In the genomic region with DNA sequence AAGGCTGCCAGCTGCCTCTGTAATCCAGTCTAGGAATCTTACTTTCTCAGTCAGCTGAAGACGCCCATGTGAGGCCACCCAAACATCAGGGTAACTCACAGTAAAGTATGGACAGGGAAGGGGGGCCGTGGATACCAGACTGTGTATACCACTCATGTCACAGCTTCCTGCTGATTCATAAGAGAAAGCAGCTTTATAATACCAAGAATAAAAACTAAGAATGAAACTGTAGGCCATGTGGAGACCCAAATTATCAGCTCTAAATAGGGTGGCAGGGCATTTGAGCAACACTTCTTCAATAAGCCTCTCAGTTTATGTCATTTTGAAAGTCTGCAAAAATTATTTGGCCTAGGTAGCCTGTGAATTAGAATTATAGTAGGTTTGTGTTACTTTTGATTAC, we compare ENCODE assay signal across 11 cellular contexts.
DNase-seq lines count a peak whose midpoint lies in the region; ATAC-seq and TF ChIP-seq lines count a peak whose summit lies in the region.
"Had no signal": no experiment of that assay in that cellular context is flagged by ENCODE, and none has a peak within 500 bp of the region (broad histone marks: within the 10 kb centered on the region; RNA-seq: fewer than 3 reads in every experiment).

No MANE protein-coding gene starts in this region.

- no peaks in the 10 kb centered on the region for H3K9me3 ChIP-seq in mammary epithelial cell (replicated peaks; ENCODE audit: insufficient read depth, low read length)
- H3K9me3 ChIP-seq: SJSA1 had no signal

- in situ Hi-C loops in mammary epithelial cell (cut with MboI; ENCODE audit: low sequenced_read_pairs in 2 of 2), result no loop called here

- H3K9me3 Mint-ChIP-seq in activated T-helper 2 cell treated with anti-CD3 and anti-CD28 coated beads, Interferon-gamma antibody, Interleukin-2, Interleukin-4, amounts not matched to agents 10 μg/mL and 5 μg/mL and 100 μg/mL, durations not matched to agents 14 hours and 24 hours and 36 hours, result no peaks in the 10 kb centered on the region
- H3K9me3 Mint-ChIP-seq: neural crest cell had no signal

- H3K36me3 ChIP-seq in mammary epithelial cell (ENCODE audit: insufficient read depth, low read length), result peaks cover 8% of the 10 kb centered on the region

- H3K27ac ChIP-seq in mammary epithelial cell (ENCODE audit: insufficient read depth, low read depth, low read length), result no peak overlapping the region
- H3K27ac ChIP-seq: SJSA1 had no signal

- CTCF ChIA-PET in mammary epithelial cell (lab: Charles Lee; ENCODE audit: low non-redundant PET), result interaction anchor here (0.6 kb wide), 1 partner anchor 29 kb away, joined by 4 read pairs; no protein-coding TSS in a partner anchor

- TF ChIP-seq CTCF in GM20000 (IDR thresholded peaks at IDR 0.05; ENCODE audit: extremely low read depth, missing control alignments) (no peak), mammary epithelial cell (conservative IDR thresholded peaks at IDR 0.05 in 1 of 2, IDR thresholded peaks at IDR 0.05 in 1 of 2; ENCODE audit: extremely low read depth in 1 of 2, insufficient read depth in 1 of 2, low read depth in 1 of 2, low read length in 2 of 2) (no peak)

- H4K20me1 ChIP-seq in mammary epithelial cell (ENCODE audit: insufficient read depth, low read length), result no peaks in the 10 kb centered on the region

- H3K4me3 ChIP-seq in mammary epithelial cell (replicated peaks in 1 of 3; ENCODE audit: insufficient read depth in 1 of 3, low read depth in 2 of 3, low read length in 3 of 3), result no peak overlapping the region
- H3K4me3 ChIP-seq: SJSA1 had no signal

- no peak overlapping the region for H3K27ac Mint-ChIP-seq in activated T-helper 2 cell treated with anti-CD3 and anti-CD28 coated beads, Interferon-gamma antibody, Interleukin-2, Interleukin-4, amounts not matched to agents 10 μg/mL and 5 μg/mL and 100 μg/mL, durations not matched to agents 14 hours and 24 hours and 36 hours

- no peak overlapping the region for H3K9ac ChIP-seq in mammary epithelial cell (ENCODE audit: insufficient read depth, low read length)

- intact Hi-C loops in activated T-helper 2 cell treated with anti-CD3 and anti-CD28 coated beads, Interferon-gamma antibody, Interleukin-2, Interleukin-4, amounts not matched to agents 10 μg/mL and 5 μg/mL and 100 μg/mL, durations not matched to agents 14 hours and 24 hours and 36 hours (cut with micrococcal nuclease), result loop anchor here (1.0 kb wide), 2 partner anchors 47 to 115 kb away; partner anchors contain the start of gene CDCA7
- intact Hi-C loops in mammary epithelial cell (cut with micrococcal nuclease), result no loop called here

- H3K79me2 ChIP-seq in mammary epithelial cell (ENCODE audit: insufficient read depth, low read length), result no peaks in the 10 kb centered on the region

- H3K4me1 ChIP-seq in mammary epithelial cell (ENCODE audit: insufficient read depth, low read length), result no peaks in the 10 kb centered on the region

- H3K4me1 Mint-ChIP-seq in activated T-helper 2 cell treated with anti-CD3 and anti-CD28 coated beads, Interferon-gamma antibody, Interleukin-2, Interleukin-4, amounts not matched to agents 10 μg/mL and 5 μg/mL and 100 μg/mL, durations not matched to agents 14 hours and 24 hours and 36 hours (ENCODE audit: low read depth), result peaks cover 17% of the 10 kb centered on the region

- peaks cover 21% of the 10 kb centered on the region for H3K27me3 Mint-ChIP-seq in activated T-helper 2 cell treated with anti-CD3 and anti-CD28 coated beads, Interferon-gamma antibody, Interleukin-2, Interleukin-4, amounts not matched to agents 10 μg/mL and 5 μg/mL and 100 μg/mL, durations not matched to agents 14 hours and 24 hours and 36 hours (ENCODE audit: low read depth)

- no peaks in the 10 kb centered on the region for H3K27me3 ChIP-seq in mammary epithelial cell (ENCODE audit: insufficient read depth, low read length)
- H3K27me3 ChIP-seq: SJSA1 had no signal

- no peak overlapping the region for H3K4me3 Mint-ChIP-seq in activated T-helper 2 cell treated with anti-CD3 and anti-CD28 coated beads, Interferon-gamma antibody, Interleukin-2, Interleukin-4, amounts not matched to agents 10 μg/mL and 5 μg/mL and 100 μg/mL, durations not matched to agents 14 hours and 24 hours and 36 hours (ENCODE audit: low read depth)
- H3K4me3 Mint-ChIP-seq: neural crest cell had no signal

- BruUV-seq in mammary epithelial cell (replicated peaks; lab: Mats Ljungman, UMichigan), result no TSS peak

- ATAC-seq in GM18861 (IDR thresholded peaks at IDR 0.05; ENCODE audit: unreplicated experiment), result peak; percentile 96
- ATAC-seq in HG03060 (IDR thresholded peaks at IDR 0.05; ENCODE audit: low read depth, unreplicated experiment), result peak; percentile 98

- H3K36me3 Mint-ChIP-seq in activated T-helper 2 cell treated with anti-CD3 and anti-CD28 coated beads, Interferon-gamma antibody, Interleukin-2, Interleukin-4, amounts not matched to agents 10 μg/mL and 5 μg/mL and 100 μg/mL, durations not matched to agents 14 hours and 24 hours and 36 hours (ENCODE audit: low read depth), result peaks cover 10% of the 10 kb centered on the region

- dilution Hi-C loops in mammary epithelial cell (cut with HindIII; ENCODE audit: low sequenced_read_pairs), result no loop called here

- no peak overlapping the region for H2AFZ ChIP-seq in mammary epithelial cell (ENCODE audit: low read depth, low read length)

- H3K4me2 ChIP-seq in mammary epithelial cell (ENCODE audit: insufficient read depth, low read depth, low read length), result no peak overlapping the region

- WGBS in mammary epithelial cell (ENCODE audit: low coverage, missing lambda C conversion rate), result 88% methylated on average over 2 of the region's 2 CpGs

- peak; percentile 65 for DNase-seq in GM20000 (ENCODE audit: low spot score)
- DNase-seq in activated T-helper 2 cell treated with anti-CD3 and anti-CD28 coated beads, Interferon-gamma antibody, Interleukin-2, Interleukin-4, amounts not matched to agents 10 μg/mL and 5 μg/mL and 100 μg/mL, durations not matched to agents 14 hours and 24 hours and 36 hours (ENCODE audit: low spot score), result peak; percentile 14
- DNase-seq in occipital lobe (lab: John Stamatoyannopoulos, UW), result no peak
- DNase-seq in mammary epithelial cell, result no peak
- no peak for DNase-seq in A172 (ENCODE audit: low spot score)
- DNase-seq: DMS79 treated with DMSO at 0.1 percent for 48 hours, NCI-H1694 treated with DMSO at 0.1 percent for 48 hours had no signal

Comparison
In these comparisons a context has a peak if more than half of its experiments do, and no peak if none do; other contexts are left out.
1. DNase-seq: peak in GM20000 (single experiment) and activated T-helper 2 cell treated with anti-CD3 and anti-CD28 coated beads, Interferon-gamma antibody, Interleukin-2, Interleukin-4, amounts not matched to agents 10 μg/mL and 5 μg/mL and 100 μg/mL, durations not matched to agents 14 hours and 24 hours and 36 hours (single experiment); none in occipital lobe (single experiment), mammary epithelial cell (single experiment) and A172 (single experiment).